ENCODE assay signal across 16 cellular contexts in the genomic region with DNA sequence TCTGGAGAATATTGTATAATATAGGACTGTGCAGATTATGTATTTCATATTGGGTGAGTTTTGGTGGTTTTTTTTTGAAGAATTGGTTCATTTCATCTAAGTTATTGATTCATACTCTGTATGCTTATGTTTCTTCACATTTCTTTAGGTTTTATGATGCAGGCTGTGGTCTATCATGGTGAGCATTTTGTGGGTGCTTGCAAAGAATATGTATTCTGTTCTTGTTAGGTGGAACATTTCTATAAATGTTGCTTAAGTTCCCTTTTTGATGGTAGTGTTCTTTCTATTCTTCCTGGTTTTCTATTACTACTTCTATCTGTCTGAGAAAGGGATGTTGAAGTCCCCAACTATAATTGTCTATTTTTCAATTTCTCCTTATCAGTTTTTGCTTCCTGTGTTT.
"Had no signal": no experiment of that assay in that cellular context is flagged by ENCODE, and none has a peak within 500 bp of the region (broad histone marks: within the 10 kb centered on the region; RNA-seq: fewer than 3 reads in every experiment).

No MANE protein-coding gene starts in this region.

- H3K27me3 Mint-ChIP-seq: brain; dendritic cell treated with granulocyte-macrophage colony-stimulating factor and Interleukin-4, amounts not matched to agents 40 ng/mL and 50 ng/mL, for 4 days; effector memory CD8-positive, alpha-beta T cell; stimulated activated naive CD8-positive, alpha-beta T cell treated with anti-CD3 and anti-CD28 coated beads, Interleukin-15, Interleukin-2, amounts not matched to agents 100 ng/mL and 50 ng/mL, for 24 hours had no signal

- DNase-seq: activated CD4-positive, alpha-beta T cell treated with anti-CD3 and anti-CD28 coated beads for 4 hours; activated CD8-positive, alpha-beta T cell treated with anti-CD3 and anti-CD28 coated beads, Interleukin-2, amount 10 ng/mL, durations not matched to agents 7 days and 5 days; amniotic stem cell; cerebellar nuclear complex; effector memory CD8-positive, alpha-beta T cell; erythroblast; left ventricle myocardium inferior; mesenchymal stem cell; ovary; stimulated activated CD4-positive, alpha-beta T cell treated with anti-CD3 and anti-CD28 coated beads, Interleukin-4, amount 100 ng/mL, for 1 hour; stimulated activated CD8-positive, alpha-beta memory T cell treated with anti-CD3 and anti-CD28 coated beads, Interleukin-4, amount 100 ng/mL, for 48 hours had no signal

- H3K9me3 Mint-ChIP-seq: activated naive CD4-positive, alpha-beta T cell treated with anti-CD3 and anti-CD28 coated beads, Interleukin-2, amount 50 U/mL, for 72 hours; dendritic cell treated with granulocyte-macrophage colony-stimulating factor and Interleukin-4, amounts not matched to agents 40 ng/mL and 50 ng/mL, for 4 days; effector memory CD8-positive, alpha-beta T cell; neural crest cell; stimulated activated naive CD8-positive, alpha-beta T cell treated with anti-CD3 and anti-CD28 coated beads, Interleukin-15, Interleukin-2, amounts not matched to agents 100 ng/mL and 50 ng/mL, for 24 hours had no signal

- H3K4me3 Mint-ChIP-seq: activated CD8-positive, alpha-beta T cell treated with anti-CD3 and anti-CD28 coated beads, Interleukin-2, amount 10 ng/mL, durations not matched to agents 7 days and 5 days; brain; dendritic cell treated with granulocyte-macrophage colony-stimulating factor and Interleukin-4, amounts not matched to agents 40 ng/mL and 50 ng/mL, for 4 days; effector memory CD8-positive, alpha-beta T cell; neural crest cell; stimulated activated naive CD8-positive, alpha-beta T cell treated with anti-CD3 and anti-CD28 coated beads, Interleukin-15, Interleukin-2, amounts not matched to agents 100 ng/mL and 50 ng/mL, for 24 hours had no signal

- H3K27ac Mint-ChIP-seq: activated CD8-positive, alpha-beta T cell treated with anti-CD3 and anti-CD28 coated beads, Interleukin-2, amount 10 ng/mL, durations not matched to agents 7 days and 5 days; activated naive CD4-positive, alpha-beta T cell treated with anti-CD3 and anti-CD28 coated beads, Interleukin-2, amount 50 U/mL, for 72 hours; brain; stimulated activated naive CD8-positive, alpha-beta T cell treated with anti-CD3 and anti-CD28 coated beads, Interleukin-15, Interleukin-2, amounts not matched to agents 100 ng/mL and 50 ng/mL, for 24 hours had no signal
